In the genomic region with DNA sequence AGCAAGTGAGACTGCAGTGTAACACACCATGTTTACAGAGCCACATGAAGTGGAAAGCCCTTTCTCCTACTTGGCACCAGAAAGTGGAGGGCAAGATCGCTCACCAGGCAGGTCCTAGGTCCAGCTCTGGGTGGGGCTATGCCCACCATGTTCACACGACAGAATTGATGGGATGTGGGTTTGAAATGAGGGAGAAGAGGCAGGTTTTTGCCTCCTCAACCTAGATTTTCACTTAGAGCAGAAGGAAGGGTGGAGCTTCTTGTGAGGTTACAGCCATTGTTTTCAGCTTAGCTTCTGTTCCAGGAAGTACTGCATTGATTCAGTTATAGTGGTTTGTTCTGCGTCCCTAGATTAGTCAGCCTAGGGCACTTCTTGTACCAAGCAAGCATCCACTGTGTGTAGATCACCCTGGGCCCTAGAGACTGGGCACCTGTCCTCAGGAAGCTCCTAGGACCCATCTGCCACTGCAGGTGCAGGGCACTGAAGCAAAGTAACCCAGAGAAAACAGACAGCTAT, we compare ENCODE assay signal across 8 cellular contexts. TPM values are rescaled to one million over a fixed set of nuclear protein-coding genes. Genes with fewer than 3 reads are reported as not detected.
A peak's percentile ranks its signal among the peaks of the same experiment; 100 is the strongest.
DNase-seq lines count a peak whose midpoint lies in the region; ATAC-seq lines count a peak whose summit lies in the region.

No MANE protein-coding gene starts in this region.

- H3K4me3 ChIP-seq in MG63, result no peak overlapping the region

- H3K27me3 ChIP-seq in MG63, result no peaks in the 10 kb centered on the region

- peak overlapping the region; percentile 92 for H3K27ac Mint-ChIP-seq in activated T-helper 17 cell treated with anti-CD3 and anti-CD28 coated beads, Interleukin-2, amount 50 U/mL, for 72 hours
- peak overlapping the region; percentile 97 to 99 for H3K27ac Mint-ChIP-seq in natural killer cell treated with Interleukin-12 subunit alpha and Interleukin-12 subunit beta and Interleukin-15 and Interleukin-18, amount 100 ng/mL, for 72 hours

- H3K4me3 Mint-ChIP-seq in activated T-helper 17 cell treated with anti-CD3 and anti-CD28 coated beads, Interleukin-2, amount 50 U/mL, for 72 hours, result peak overlapping the region; percentile 93
- H3K4me3 Mint-ChIP-seq in natural killer cell treated with Interleukin-12 subunit alpha and Interleukin-12 subunit beta and Interleukin-15 and Interleukin-18, amount 100 ng/mL, for 72 hours, result peak overlapping the region; percentile 100

- ATAC-seq in GM21381 (IDR thresholded peaks at IDR 0.05; ENCODE audit: unreplicated experiment), result peak; percentile 48
- ATAC-seq in activated T-helper 17 cell treated with anti-CD3 and anti-CD28 coated beads, Interleukin-2, amount 50 U/mL, for 72 hours (replicated peaks), result peak; percentile 76
- ATAC-seq in natural killer cell treated with Interleukin-12 subunit alpha and Interleukin-12 subunit beta and Interleukin-15 and Interleukin-18, amount 100 ng/mL, for 72 hours, result peak; percentile 82 to 84

- peaks cover 77% of the 10 kb centered on the region for H3K36me3 Mint-ChIP-seq in activated T-helper 17 cell treated with anti-CD3 and anti-CD28 coated beads, Interleukin-2, amount 50 U/mL, for 72 hours (ENCODE audit: low read depth)
- H3K36me3 Mint-ChIP-seq in natural killer cell treated with Interleukin-12 subunit alpha and Interleukin-12 subunit beta and Interleukin-15 and Interleukin-18, amount 100 ng/mL, for 72 hours, result peaks cover 40% of the 10 kb centered on the region

- peaks cover 5% of the 10 kb centered on the region for H3K9me3 Mint-ChIP-seq in activated T-helper 17 cell treated with anti-CD3 and anti-CD28 coated beads, Interleukin-2, amount 50 U/mL, for 72 hours
- H3K9me3 Mint-ChIP-seq in natural killer cell treated with Interleukin-12 subunit alpha and Interleukin-12 subunit beta and Interleukin-15 and Interleukin-18, amount 100 ng/mL, for 72 hours, result peaks cover 3% of the 10 kb centered on the region

- DNase-seq in GDM1 (lab: John Stamatoyannopoulos, UW) (peak; percentile 53), Kasumi-1 (lab: John Stamatoyannopoulos, UW) (peak; percentile 85 to 86), mucosa of gallbladder (ENCODE audit: low spot score) (no peak), amniotic stem cell (lab: John Stamatoyannopoulos, UW) (no peak), MG63 (no peak)
- peak; percentile 79 for DNase-seq in natural killer cell treated with Interleukin-12 subunit alpha and Interleukin-12 subunit beta and Interleukin-15 and Interleukin-18, amount 100 ng/mL, for 72 hours (ENCODE audit: low spot score)

- no peaks in the 10 kb centered on the region for H3K27me3 Mint-ChIP-seq in activated T-helper 17 cell treated with anti-CD3 and anti-CD28 coated beads, Interleukin-2, amount 50 U/mL, for 72 hours
- no peaks in the 10 kb centered on the region for H3K27me3 Mint-ChIP-seq in natural killer cell treated with Interleukin-12 subunit alpha and Interleukin-12 subunit beta and Interleukin-15 and Interleukin-18, amount 100 ng/mL, for 72 hours

- no peaks in the 10 kb centered on the region for H3K36me3 ChIP-seq in MG63

- peaks cover 20% of the 10 kb centered on the region for H3K4me1 Mint-ChIP-seq in activated T-helper 17 cell treated with anti-CD3 and anti-CD28 coated beads, Interleukin-2, amount 50 U/mL, for 72 hours
- H3K4me1 Mint-ChIP-seq in natural killer cell treated with Interleukin-12 subunit alpha and Interleukin-12 subunit beta and Interleukin-15 and Interleukin-18, amount 100 ng/mL, for 72 hours (ENCODE audit: low read depth in 2 of 2), result peaks cover 51 to 76% of the 10 kb centered on the region in 2 donors

- H3K9me3 ChIP-seq in MG63, result no peaks in the 10 kb centered on the region

RNA-seq across cellular contexts. Expression of gene CD53, which starts 2.3 kb away (rescaled TPM):
- 100 to 1,000 TPM; 315 to 427 TPM for total RNA-seq in activated T-helper 17 cell treated with anti-CD3 and anti-CD28 coated beads, Interleukin-2, amount 50 U/mL, for 72 hours
- 100 to 1,000 TPM; 357 to 897 TPM for total RNA-seq in natural killer cell treated with Interleukin-12 subunit alpha and Interleukin-12 subunit beta and Interleukin-15 and Interleukin-18, amount 100 ng/mL, for 72 hours
- total RNA-seq in mucosa of gallbladder, result 39.4 TPM
- total RNA-seq in MG63 (2014; rRNA removed; shearing (Covaris generic); ENCODE audit: low replicate concordance), result not detected in 2 replicates

Comparison
In these comparisons a context has a peak if more than half of its experiments do, and no peak if none do; other contexts are left out.
1. DNase-seq: peak in GDM1 (single experiment), Kasumi-1 (2 of 2) and natural killer cell treated with Interleukin-12 subunit alpha and Interleukin-12 subunit beta and Interleukin-15 and Interleukin-18, amount 100 ng/mL, for 72 hours (single experiment); none in mucosa of gallbladder (single experiment), amniotic stem cell (single experiment) and MG63 (single experiment).
2. RNA of gene CD53, which starts 2.3 kb away (total RNA-seq): 357 to 897 TPM in natural killer cell treated with Interleukin-12 subunit alpha and Interleukin-12 subunit beta and Interleukin-15 and Interleukin-18, amount 100 ng/mL, for 72 hours, 315 to 427 TPM in activated T-helper 17 cell treated with anti-CD3 and anti-CD28 coated beads, Interleukin-2, amount 50 U/mL, for 72 hours and 39.4 TPM in mucosa of gallbladder (single experiment); not detected in MG63; every median in the first group is over 10 times any median in the second.
3. Peak in every context shown above with its lines, with median percentiles within 50 percentile points of each other: ATAC-seq.